2 cellular contexts compared by ENCODE assay signal in the genomic region with DNA sequence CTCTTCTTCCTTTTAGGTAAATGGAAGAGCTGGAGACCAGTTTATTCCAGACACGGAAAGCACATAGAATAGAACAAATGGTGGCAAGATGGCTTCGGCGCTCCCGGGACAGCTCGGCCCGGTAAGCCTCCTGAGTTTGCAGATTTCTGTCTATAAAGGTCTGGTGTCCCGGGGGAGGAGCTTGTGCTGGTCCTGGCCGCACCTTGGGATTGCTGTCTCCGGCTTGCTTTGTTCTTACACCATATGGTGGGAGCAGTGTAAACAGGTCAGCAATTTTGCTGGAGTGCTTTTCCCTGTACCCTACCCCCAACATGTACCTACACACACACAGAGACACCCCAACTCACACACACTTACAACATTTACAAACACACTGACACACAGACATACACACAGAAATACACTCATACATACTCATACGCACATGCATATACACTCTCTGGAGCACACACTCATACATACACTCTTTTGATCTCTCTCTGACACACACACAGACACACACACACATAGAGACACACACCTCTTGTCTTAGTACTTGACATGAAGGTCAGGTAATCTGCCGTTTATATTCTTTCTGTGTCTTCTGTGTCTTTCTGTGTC.
TF ChIP-seq lines count a peak whose summit lies in the region.

No MANE protein-coding gene starts in this region.

TF ChIP-seq in GM23338, 12 proteins besides CTCF, POLR2A, EP300 and RAD21 (continued from another document):
- TF ChIP-seq NANOG (IDR thresholded peaks at IDR 0.05; ENCODE audit: borderline replicate concordance) (no peak), EZH2 (IDR thresholded peaks at IDR 0.05; ENCODE audit: low read depth, unreplicated experiment) (no peak), ZNF331 (CRISPR knock-in tag; IDR thresholded peaks at IDR 0.05; ENCODE audit: low read depth) (no peak), CREB1 (CRISPR knock-in tag; IDR thresholded peaks at IDR 0.05; ENCODE audit: low read depth) (no peak)
- TF ChIP-seq, protein P1, sequence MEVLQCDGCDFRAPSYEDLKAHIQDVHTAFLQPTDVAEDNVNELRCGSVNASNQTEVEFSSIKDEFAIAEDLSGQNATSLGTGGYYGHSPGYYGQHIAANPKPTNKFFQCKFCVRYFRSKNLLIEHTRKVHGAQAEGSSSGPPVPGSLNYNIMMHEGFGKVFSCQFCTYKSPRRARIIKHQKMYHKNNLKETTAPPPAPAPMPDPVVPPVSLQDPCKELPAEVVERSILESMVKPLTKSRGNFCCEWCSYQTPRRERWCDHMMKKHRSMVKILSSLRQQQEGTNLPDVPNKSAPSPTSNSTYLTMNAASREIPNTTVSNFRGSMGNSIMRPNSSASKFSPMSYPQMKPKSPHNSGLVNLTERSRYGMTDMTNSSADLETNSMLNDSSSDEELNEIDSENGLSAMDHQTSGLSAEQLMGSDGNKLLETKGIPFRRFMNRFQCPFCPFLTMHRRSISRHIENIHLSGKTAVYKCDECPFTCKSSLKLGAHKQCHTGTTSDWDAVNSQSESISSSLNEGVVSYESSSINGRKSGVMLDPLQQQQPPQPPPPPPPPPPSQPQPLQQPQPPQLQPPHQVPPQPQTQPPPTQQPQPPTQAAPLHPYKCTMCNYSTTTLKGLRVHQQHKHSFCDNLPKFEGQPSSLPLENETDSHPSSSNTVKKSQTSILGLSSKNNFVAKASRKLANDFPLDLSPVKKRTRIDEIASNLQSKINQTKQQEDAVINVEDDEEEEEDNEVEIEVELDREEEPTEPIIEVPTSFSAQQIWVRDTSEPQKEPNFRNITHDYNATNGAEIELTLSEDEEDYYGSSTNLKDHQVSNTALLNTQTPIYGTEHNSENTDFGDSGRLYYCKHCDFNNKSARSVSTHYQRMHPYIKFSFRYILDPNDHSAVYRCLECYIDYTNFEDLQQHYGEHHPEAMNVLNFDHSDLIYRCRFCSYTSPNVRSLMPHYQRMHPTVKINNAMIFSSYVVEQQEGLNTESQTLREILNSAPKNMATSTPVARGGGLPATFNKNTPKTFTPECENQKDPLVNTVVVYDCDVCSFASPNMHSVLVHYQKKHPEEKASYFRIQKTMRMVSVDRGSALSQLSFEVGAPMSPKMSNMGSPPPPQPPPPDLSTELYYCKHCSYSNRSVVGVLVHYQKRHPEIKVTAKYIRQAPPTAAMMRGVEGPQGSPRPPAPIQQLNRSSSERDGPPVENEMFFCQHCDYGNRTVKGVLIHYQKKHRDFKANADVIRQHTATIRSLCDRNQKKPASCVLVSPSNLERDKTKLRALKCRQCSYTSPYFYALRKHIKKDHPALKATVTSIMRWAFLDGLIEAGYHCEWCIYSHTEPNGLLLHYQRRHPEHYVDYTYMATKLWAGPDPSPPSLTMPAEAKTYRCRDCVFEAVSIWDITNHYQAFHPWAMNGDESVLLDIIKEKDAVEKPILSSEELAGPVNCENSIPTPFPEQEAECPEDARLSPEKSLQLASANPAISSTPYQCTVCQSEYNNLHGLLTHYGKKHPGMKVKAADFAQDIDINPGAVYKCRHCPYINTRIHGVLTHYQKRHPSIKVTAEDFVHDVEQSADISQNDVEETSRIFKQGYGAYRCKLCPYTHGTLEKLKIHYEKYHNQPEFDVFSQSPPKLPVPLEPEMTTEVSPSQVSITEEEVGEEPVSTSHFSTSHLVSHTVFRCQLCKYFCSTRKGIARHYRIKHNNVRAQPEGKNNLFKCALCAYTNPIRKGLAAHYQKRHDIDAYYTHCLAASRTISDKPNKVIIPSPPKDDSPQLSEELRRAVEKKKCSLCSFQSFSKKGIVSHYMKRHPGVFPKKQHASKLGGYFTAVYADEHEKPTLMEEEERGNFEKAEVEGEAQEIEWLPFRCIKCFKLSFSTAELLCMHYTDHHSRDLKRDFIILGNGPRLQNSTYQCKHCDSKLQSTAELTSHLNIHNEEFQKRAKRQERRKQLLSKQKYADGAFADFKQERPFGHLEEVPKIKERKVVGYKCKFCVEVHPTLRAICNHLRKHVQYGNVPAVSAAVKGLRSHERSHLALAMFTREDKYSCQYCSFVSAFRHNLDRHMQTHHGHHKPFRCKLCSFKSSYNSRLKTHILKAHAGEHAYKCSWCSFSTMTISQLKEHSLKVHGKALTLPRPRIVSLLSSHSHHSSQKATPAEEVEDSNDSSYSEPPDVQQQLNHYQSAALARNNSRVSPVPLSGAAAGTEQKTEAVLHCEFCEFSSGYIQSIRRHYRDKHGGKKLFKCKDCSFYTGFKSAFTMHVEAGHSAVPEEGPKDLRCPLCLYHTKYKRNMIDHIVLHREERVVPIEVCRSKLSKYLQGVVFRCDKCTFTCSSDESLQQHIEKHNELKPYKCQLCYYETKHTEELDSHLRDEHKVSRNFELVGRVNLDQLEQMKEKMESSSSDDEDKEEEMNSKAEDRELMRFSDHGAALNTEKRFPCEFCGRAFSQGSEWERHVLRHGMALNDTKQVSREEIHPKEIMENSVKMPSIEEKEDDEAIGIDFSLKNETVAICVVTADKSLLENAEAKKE (CRISPR knock-in tag; IDR thresholded peaks at IDR 0.05): no peak
- TF ChIP-seq, protein P2, sequence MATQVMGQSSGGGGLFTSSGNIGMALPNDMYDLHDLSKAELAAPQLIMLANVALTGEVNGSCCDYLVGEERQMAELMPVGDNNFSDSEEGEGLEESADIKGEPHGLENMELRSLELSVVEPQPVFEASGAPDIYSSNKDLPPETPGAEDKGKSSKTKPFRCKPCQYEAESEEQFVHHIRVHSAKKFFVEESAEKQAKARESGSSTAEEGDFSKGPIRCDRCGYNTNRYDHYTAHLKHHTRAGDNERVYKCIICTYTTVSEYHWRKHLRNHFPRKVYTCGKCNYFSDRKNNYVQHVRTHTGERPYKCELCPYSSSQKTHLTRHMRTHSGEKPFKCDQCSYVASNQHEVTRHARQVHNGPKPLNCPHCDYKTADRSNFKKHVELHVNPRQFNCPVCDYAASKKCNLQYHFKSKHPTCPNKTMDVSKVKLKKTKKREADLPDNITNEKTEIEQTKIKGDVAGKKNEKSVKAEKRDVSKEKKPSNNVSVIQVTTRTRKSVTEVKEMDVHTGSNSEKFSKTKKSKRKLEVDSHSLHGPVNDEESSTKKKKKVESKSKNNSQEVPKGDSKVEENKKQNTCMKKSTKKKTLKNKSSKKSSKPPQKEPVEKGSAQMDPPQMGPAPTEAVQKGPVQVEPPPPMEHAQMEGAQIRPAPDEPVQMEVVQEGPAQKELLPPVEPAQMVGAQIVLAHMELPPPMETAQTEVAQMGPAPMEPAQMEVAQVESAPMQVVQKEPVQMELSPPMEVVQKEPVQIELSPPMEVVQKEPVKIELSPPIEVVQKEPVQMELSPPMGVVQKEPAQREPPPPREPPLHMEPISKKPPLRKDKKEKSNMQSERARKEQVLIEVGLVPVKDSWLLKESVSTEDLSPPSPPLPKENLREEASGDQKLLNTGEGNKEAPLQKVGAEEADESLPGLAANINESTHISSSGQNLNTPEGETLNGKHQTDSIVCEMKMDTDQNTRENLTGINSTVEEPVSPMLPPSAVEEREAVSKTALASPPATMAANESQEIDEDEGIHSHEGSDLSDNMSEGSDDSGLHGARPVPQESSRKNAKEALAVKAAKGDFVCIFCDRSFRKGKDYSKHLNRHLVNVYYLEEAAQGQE (IDR thresholded peaks at IDR 0.05; ENCODE audit: unreplicated experiment): no peak

TF ChIP-seq in HEK293T, 16 proteins besides CTCF, POLR2A, EP300 and RAD21 (continued from another document):
- TF ChIP-seq SP1 (IDR thresholded peaks at IDR 0.05) (no peak), FOXA1 (IDR thresholded peaks at IDR 0.05) (no peak), BHLHE40 (IDR thresholded peaks at IDR 0.05; ENCODE audit: borderline replicate concordance) (no peak), HDGF (IDR thresholded peaks at IDR 0.05; ENCODE audit: borderline replicate concordance) (no peak), FOXK2 (IDR thresholded peaks at IDR 0.05) (no peak), NFRKB (IDR thresholded peaks at IDR 0.05) (no peak), LEF1 (IDR thresholded peaks at IDR 0.05; ENCODE audit: borderline replicate concordance) (no peak)
